Comparison of ENCODE assay signal across 11 cellular contexts in the genomic region with DNA sequence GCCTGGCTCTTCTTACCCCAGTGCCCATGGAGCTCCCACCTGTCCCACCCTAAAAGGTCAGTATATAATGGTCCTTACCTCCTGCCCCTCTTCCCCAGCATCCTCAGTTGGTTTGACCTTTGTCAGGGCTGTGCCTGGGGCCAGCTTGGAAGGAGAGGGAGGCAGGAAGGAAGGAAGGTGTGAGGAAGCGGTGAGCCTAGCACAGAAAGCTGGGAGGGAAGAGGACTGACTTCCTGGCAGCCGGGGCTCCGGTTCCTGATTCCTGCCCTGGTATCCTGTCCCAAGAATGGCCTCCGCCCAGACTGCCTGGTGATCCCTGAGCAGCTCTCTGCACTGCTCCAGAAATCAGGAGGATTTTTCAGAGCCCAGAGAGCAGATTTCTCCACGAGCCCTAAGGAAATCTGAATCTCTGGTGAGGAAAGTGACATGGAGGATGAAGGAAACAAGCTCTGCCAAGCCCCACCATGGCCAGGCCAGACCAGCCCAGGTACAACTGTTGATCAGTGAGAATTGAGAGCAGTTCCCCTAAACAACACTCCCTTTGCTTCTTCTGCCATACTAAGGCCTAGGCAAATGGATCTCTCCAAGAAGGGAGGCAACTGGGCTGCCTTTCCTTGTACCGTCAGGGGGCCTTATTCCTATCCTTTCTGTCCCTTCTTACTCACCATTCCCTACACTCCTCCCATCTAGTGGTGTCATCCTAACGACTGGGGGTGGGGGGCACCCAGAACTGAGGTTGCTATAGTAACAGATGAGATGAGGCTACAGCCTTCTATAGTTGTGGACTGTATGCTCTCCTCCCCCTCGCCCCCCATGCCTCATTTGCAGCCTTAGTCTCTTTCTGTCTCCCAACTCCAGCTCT. TPM values are rescaled to one million over a fixed set of nuclear protein-coding genes. Genes with fewer than 3 reads are reported as not detected.
DNase-seq lines count a peak whose midpoint lies in the region; ATAC-seq and TF ChIP-seq lines count a peak whose summit lies in the region.
"Had no signal": no experiment of that assay in that cellular context is flagged by ENCODE, and none has a peak within 500 bp of the region (broad histone marks: within the 10 kb centered on the region; RNA-seq: fewer than 3 reads in every experiment).

No MANE protein-coding gene starts in this region.

- H3K27me3 Mint-ChIP-seq in activated CD8-positive, alpha-beta memory T cell treated with anti-CD3 and anti-CD28 coated beads, Interleukin-2, amount 10 ng/mL, durations not matched to agents 7 days and 5 days: no peaks in the 10 kb centered on the region
- H3K27me3 Mint-ChIP-seq in memory B cell: no peaks in the 10 kb centered on the region

- WGBS in testis, 2 donors: 50 to 72% methylated on average over 6 to 8 of the region's 8 CpGs

- peaks cover 35% of the 10 kb centered on the region for H3K4me1 Mint-ChIP-seq in activated CD8-positive, alpha-beta memory T cell treated with anti-CD3 and anti-CD28 coated beads, Interleukin-2, amount 10 ng/mL, durations not matched to agents 7 days and 5 days
- peaks cover 44% of the 10 kb centered on the region for H3K4me1 Mint-ChIP-seq in memory B cell

- CTCF ChIA-PET in activated CD8-positive, alpha-beta memory T cell treated with anti-CD3 and anti-CD28 coated beads, Interleukin-2, amount 10 ng/mL, durations not matched to agents 7 days and 5 days (lab: Charles Lee): interaction anchor here (0.8 to 2.0 kb wide), 5 partner anchors 15 to 106 kb away, joined by 3 to 8 read pairs (median 4); no protein-coding TSS in a partner anchor

- H3K27ac Mint-ChIP-seq in activated CD8-positive, alpha-beta memory T cell treated with anti-CD3 and anti-CD28 coated beads, Interleukin-2, amount 10 ng/mL, durations not matched to agents 7 days and 5 days: peak overlapping the region; percentile 23
- H3K27ac Mint-ChIP-seq in memory B cell: peak overlapping the region; percentile 90

- H3K4me3 ChIP-seq in testis: no peak overlapping the region

- H3K9me3 ChIP-seq in testis: no peaks in the 10 kb centered on the region
- H3K9me3 ChIP-seq: BE2C had no signal

- no peak for TF ChIP-seq CTCF in testis (IDR thresholded peaks at IDR 0.05)

- H3K27ac ChIP-seq in angular gyrus (ENCODE audit: low read depth, low read length) (peak overlapping the region; percentile 92), testis (peak overlapping the region; percentile 10 to 60)

- peaks cover 58% of the 10 kb centered on the region for H3K4me1 ChIP-seq in testis

- H3K36me3 Mint-ChIP-seq in activated CD8-positive, alpha-beta memory T cell treated with anti-CD3 and anti-CD28 coated beads, Interleukin-2, amount 10 ng/mL, durations not matched to agents 7 days and 5 days: peaks cover 16% of the 10 kb centered on the region
- H3K36me3 Mint-ChIP-seq in memory B cell: peaks cover 24% of the 10 kb centered on the region

- intact Hi-C loops in testis (cut with DNase I; ENCODE audit: low total_unique reads): no loop called here

- no peaks in the 10 kb centered on the region for H3K36me3 ChIP-seq in testis (ENCODE audit: low read depth, missing control alignments)

- TF ChIP-seq POLR2A in testis (IDR thresholded peaks at IDR 0.05): no peak

- H3K4me3 Mint-ChIP-seq in activated CD8-positive, alpha-beta memory T cell treated with anti-CD3 and anti-CD28 coated beads, Interleukin-2, amount 10 ng/mL, durations not matched to agents 7 days and 5 days: no peak overlapping the region
- no peak overlapping the region for H3K4me3 Mint-ChIP-seq in memory B cell

- no peaks in the 10 kb centered on the region for H3K27me3 ChIP-seq in testis
- H3K27me3 ChIP-seq: BE2C had no signal

- no peaks in the 10 kb centered on the region for H3K9me3 Mint-ChIP-seq in activated CD8-positive, alpha-beta memory T cell treated with anti-CD3 and anti-CD28 coated beads, Interleukin-2, amount 10 ng/mL, durations not matched to agents 7 days and 5 days (ENCODE audit: low read depth)
- no peaks in the 10 kb centered on the region for H3K9me3 Mint-ChIP-seq in memory B cell

- no peak for ATAC-seq in activated CD8-positive, alpha-beta memory T cell treated with anti-CD3 and anti-CD28 coated beads, Interleukin-2, amount 10 ng/mL, durations not matched to agents 7 days and 5 days
- no peak for ATAC-seq in memory B cell (ENCODE audit: low read depth)
- ATAC-seq: PC-3 had no signal

- DNase-seq in activated CD8-positive, alpha-beta memory T cell treated with anti-CD3 and anti-CD28 coated beads, Interleukin-2, amount 10 ng/mL, durations not matched to agents 7 days and 5 days: no peak
- no peak for DNase-seq in activated CD8-positive, alpha-beta memory T cell treated with anti-CD3 and anti-CD28 coated beads for 24 hours
- DNase-seq in memory B cell (ENCODE audit: low spot score in 2 of 2) (no peak), testis (no peak), NCI-H1048 (lab: John Stamatoyannopoulos, UW) (no peak), DMS79 treated with DMSO at 0.1 percent for 48 hours (lab: John Stamatoyannopoulos, UW) (no peak)
- no peak for DNase-seq in effector CD4-positive, alpha-beta T cell
- DNase-seq: activated CD8-positive, alpha-beta memory T cell treated with anti-CD3 and anti-CD28 coated beads, Interleukin-2, amount 50 U/mL, for 48 hours; BE2C; PC-3 had no signal

RNA-seq across cellular contexts. Expression of a gene that starts 3.2 kb away (rescaled TPM):
- total RNA-seq in activated CD8-positive, alpha-beta memory T cell treated with anti-CD3 and anti-CD28 coated beads, Interleukin-2, amount 10 ng/mL, durations not matched to agents 7 days and 5 days: 10 to 100 TPM; 36.0 to 43.2 TPM
- 100 to 1,000 TPM; 168 to 229 TPM for total RNA-seq in testis
- 421 TPM for polyA plus RNA-seq in testis (ENCODE audit: insufficient read depth, low read depth, low replicate concordance)

RNA-seq across cellular contexts. Expression of a gene that starts 18.0 kb away (rescaled TPM):
- under 1 TPM in 1 of 2 experiments, not detected in 1; 0.68 TPM for total RNA-seq in activated CD8-positive, alpha-beta memory T cell treated with anti-CD3 and anti-CD28 coated beads, Interleukin-2, amount 10 ng/mL, durations not matched to agents 7 days and 5 days
- 1 to 10 TPM; 3.4 to 5.6 TPM for total RNA-seq in testis
- 10.2 TPM for polyA plus RNA-seq in testis (ENCODE audit: insufficient read depth, low read depth, low replicate concordance)
- total RNA-seq: PC-3 had no signal

RNA-seq across cellular contexts. Expression of a gene that starts 53.9 kb away (rescaled TPM):
- total RNA-seq in activated CD8-positive, alpha-beta memory T cell treated with anti-CD3 and anti-CD28 coated beads, Interleukin-2, amount 10 ng/mL, durations not matched to agents 7 days and 5 days: 100 to 1,000 TPM; 115 to 117 TPM
- 100 to 1,000 TPM; 233 to 240 TPM for total RNA-seq in testis
- 127 TPM for polyA plus RNA-seq in testis (ENCODE audit: insufficient read depth, low read depth, low replicate concordance)

RNA-seq across cellular contexts. Expression of a gene that starts 57.0 kb away (rescaled TPM):
- total RNA-seq in activated CD8-positive, alpha-beta memory T cell treated with anti-CD3 and anti-CD28 coated beads, Interleukin-2, amount 10 ng/mL, durations not matched to agents 7 days and 5 days: under 1 TPM in 1 of 2 experiments, not detected in 1; 0.40 TPM
- total RNA-seq in testis: 10 to 100 TPM; 13.3 to 23.0 TPM
- 38.6 TPM for polyA plus RNA-seq in testis (ENCODE audit: insufficient read depth, low read depth, low replicate concordance)
